ENCODE assay signal across 7 cellular contexts in genomic region chr1:27858072-27858948, GRCh38. TPM values are rescaled to one million over a fixed set of nuclear protein-coding genes. Genes with fewer than 3 reads are reported as not detected.
DNase-seq lines count a peak whose midpoint lies in the region; FAIRE-seq and TF ChIP-seq lines count a peak whose summit lies in the region.

No MANE protein-coding gene starts in this region.

- no peak overlapping the region for H3K27ac Mint-ChIP-seq in endodermal cell
- H3K27ac Mint-ChIP-seq in mesothelial cell of epicardium, result no peak overlapping the region

- H3K9me3 ChIP-seq in endodermal cell (ENCODE audit: control insufficient read depth, low read length), result no peaks in the 10 kb centered on the region

- TF ChIP-seq CTCF in endodermal cell (conservative IDR thresholded peaks at IDR 0.05), result peak; percentile 98
- TF ChIP-seq CTCF in mesothelial cell of epicardium (IDR thresholded peaks at IDR 0.05; ENCODE audit: unreplicated experiment), result peak; percentile 94

- FAIRE-seq in GM12891 (lab: Jason Lieb, UNC), result peak; percentile 87

- H3K36me3 Mint-ChIP-seq in endodermal cell (ENCODE audit: low read depth), result peaks cover 4% of the 10 kb centered on the region
- no peaks in the 10 kb centered on the region for H3K36me3 Mint-ChIP-seq in mesothelial cell of epicardium

- 75 to 78% methylated on average over 5 to 10 of the region's 10 CpGs for WGBS in endodermal cell (ENCODE audit: insufficient coverage in 1 of 2, insufficient read length in 1 of 2), 2 experiments

- no peak overlapping the region for H3K9ac ChIP-seq in endodermal cell (ENCODE audit: extremely low read depth, low read length, poor library complexity, severe bottlenecking)

- H3K4me1 ChIP-seq in endodermal cell (ENCODE audit: control insufficient read depth, insufficient read depth, low read length), result no peaks in the 10 kb centered on the region

- H3K9me3 Mint-ChIP-seq in endodermal cell, result no peaks in the 10 kb centered on the region
- H3K9me3 Mint-ChIP-seq in mesothelial cell of epicardium, result no peaks in the 10 kb centered on the region

- no peaks in the 10 kb centered on the region for H3K27me3 Mint-ChIP-seq in endodermal cell (ENCODE audit: insufficient read depth)
- H3K27me3 Mint-ChIP-seq in mesothelial cell of epicardium (ENCODE audit: low read depth), result no peaks in the 10 kb centered on the region

- H3K4me3 Mint-ChIP-seq in endodermal cell, result no peak overlapping the region
- H3K4me3 Mint-ChIP-seq in mesothelial cell of epicardium, result no peak overlapping the region

- H3K27me3 ChIP-seq in endodermal cell (ENCODE audit: control insufficient read depth, insufficient read depth, low read length, poor library complexity, severe bottlenecking), result no peaks in the 10 kb centered on the region

- H3K4me3 ChIP-seq in endodermal cell (ENCODE audit: low read length), result no peak overlapping the region

- TF ChIP-seq POLR2A in GM12891 (IDR thresholded peaks at IDR 0.05; ENCODE audit: low read depth, low read length), result no peak

- H3K4me1 Mint-ChIP-seq in endodermal cell (peaks cover 9% of the 10 kb centered on the region), mesothelial cell of epicardium (peaks cover 7% of the 10 kb centered on the region)

- no peaks in the 10 kb centered on the region for H3K36me3 ChIP-seq in endodermal cell (ENCODE audit: control insufficient read depth, insufficient read depth, low read length)

- no peak overlapping the region for H3K27ac ChIP-seq in endodermal cell (ENCODE audit: low read depth, low read length)

- DNase-seq in GM12891 (ENCODE audit: insufficient read length, low spot score), result peak; percentile 71
- DNase-seq in HS-5 (ENCODE audit: low read depth), result peak; percentile 78
- peak; percentile 69 to 70 for DNase-seq in NOMO-1 (lab: John Stamatoyannopoulos, UW; ENCODE audit: unreplicated experiment in 2 of 2)
- peak; percentile 69 for DNase-seq in activated CD8-positive, alpha-beta memory T cell treated with anti-CD3 and anti-CD28 coated beads for 4 hours (ENCODE audit: low read depth in 2 of 2)
- peak; percentile 96 for DNase-seq in endodermal cell
- peak; percentile 53 to 88 for DNase-seq in mesothelial cell of epicardium (ENCODE audit: low spot score in 2 of 2, unreplicated experiment in 2 of 2)
- DNase-seq in stimulated activated CD8-positive, alpha-beta memory T cell treated with anti-CD3 and anti-CD28 coated beads, Interleukin-2, amount 100 ng/mL, for 48 hours (ENCODE audit: low read depth in 2 of 2), result peak; percentile 62 to 82

TF ChIP-seq in GM12891, 5 proteins besides CTCF, POLR2A, EP300 and RAD21:
- TF ChIP-seq TAF1 (IDR thresholded peaks at IDR 0.05; ENCODE audit: low read depth, low read length), result no peak
- TF ChIP-seq PAX5 (IDR thresholded peaks at IDR 0.05; ENCODE audit: insufficient read depth, low read length, severe bottlenecking), result peak; percentile 19
- no peak for TF ChIP-seq POLR2AphosphoS5 (IDR thresholded peaks at IDR 0.05; ENCODE audit: low read depth, low read length)

RNA-seq across cellular contexts. Expression of gene THEMIS2, which starts 14.0 kb away (rescaled TPM):
- 38.9 TPM for polyA plus RNA-seq in GM12891 (2012; ENCODE audit: low read depth, missing spikeins)
- total RNA-seq in endodermal cell, result 1 to 10 TPM; 8.5 to 8.8 TPM
- 4.2 TPM for polyA plus RNA-seq in endodermal cell (2013, experiment 1 of 2)
- polyA plus RNA-seq in endodermal cell (2013, experiment 2 of 2), result 4.6 TPM
- 0.63 to 0.97 TPM (median 0.86 TPM) in 3 replicates for total RNA-seq in mesothelial cell of epicardium

RNA-seq across cellular contexts. Expression of gene PPP1R8, which starts 27.7 kb away (rescaled TPM):
- 31.4 TPM for polyA plus RNA-seq in GM12891 (2012; ENCODE audit: low read depth, missing spikeins)
- 10 to 100 TPM; 45.0 to 48.1 TPM for total RNA-seq in endodermal cell
- 49.6 TPM for polyA plus RNA-seq in endodermal cell (2013, experiment 1 of 2)
- 49.6 TPM for polyA plus RNA-seq in endodermal cell (2013, experiment 2 of 2)
- 42.9 to 45.7 TPM (median 43.5 TPM) in 3 replicates for total RNA-seq in mesothelial cell of epicardium

RNA-seq across cellular contexts. Expression of gene RPA2, which starts 56.1 kb away (rescaled TPM):
- 71.9 TPM for polyA plus RNA-seq in GM12891 (2012; ENCODE audit: low read depth, missing spikeins)
- total RNA-seq in endodermal cell, result 10 to 100 TPM; 43.5 to 60.0 TPM
- polyA plus RNA-seq in endodermal cell (2013, experiment 1 of 2), result 63.8 TPM
- polyA plus RNA-seq in endodermal cell (2013, experiment 2 of 2), result 61.1 TPM
- total RNA-seq in mesothelial cell of epicardium, result 23.1 to 25.8 TPM (median 23.4 TPM) in 3 replicates
